In the genomic region with DNA sequence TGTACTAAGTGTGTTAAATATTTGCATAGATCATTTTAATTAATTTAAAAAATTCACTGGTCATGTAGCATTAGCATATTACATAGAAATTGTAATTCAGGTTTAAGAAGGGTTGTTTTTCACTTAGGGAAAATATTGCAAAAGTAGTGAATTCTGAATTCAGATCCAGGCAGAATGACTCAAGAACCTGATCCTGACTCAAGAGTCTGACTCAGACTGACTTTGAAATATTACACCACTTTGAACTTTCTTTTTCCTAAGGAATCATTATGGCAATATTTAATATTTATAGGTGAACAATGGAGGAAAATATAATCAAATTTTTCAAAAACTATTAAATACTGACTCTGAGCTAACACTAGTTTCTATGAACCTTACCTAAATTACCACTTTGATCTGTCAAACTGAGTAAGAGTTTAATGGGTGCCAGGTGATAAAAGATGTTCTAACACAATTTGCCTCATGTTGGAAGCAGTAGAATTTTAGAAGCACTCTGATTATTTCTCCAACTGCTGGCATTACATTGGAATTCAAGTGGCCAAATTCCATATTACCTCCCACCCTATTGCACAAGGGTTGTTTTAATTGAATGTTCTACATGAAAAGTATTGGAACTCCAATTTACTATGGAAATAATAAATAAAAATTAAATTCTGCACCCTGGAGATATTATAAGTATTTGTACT, we compare ENCODE assay signal across 20 cellular contexts.
A peak's percentile ranks its signal among the peaks of the same experiment; 100 is the strongest.
DNase-seq lines count a peak whose midpoint lies in the region; ATAC-seq and TF ChIP-seq lines count a peak whose summit lies in the region.
"Had no signal": no experiment of that assay in that cellular context is flagged by ENCODE, and none has a peak within 500 bp of the region (broad histone marks: within the 10 kb centered on the region; RNA-seq: fewer than 3 reads in every experiment).

No MANE protein-coding gene starts in this region.

- H2AFZ ChIP-seq in GM23248, result no peak overlapping the region

- no peaks in the 10 kb centered on the region for H3K27me3 ChIP-seq in GM23248 (replicated peaks; ENCODE audit: insufficient read depth)
- no peaks in the 10 kb centered on the region for H3K27me3 ChIP-seq in RWPE2 (ENCODE audit: insufficient read depth, poor library complexity, severe bottlenecking)
- H3K27me3 ChIP-seq: cardiac muscle cell, MG63, ovary, right lobe of liver, SJSA1 had no signal

- no peaks in the 10 kb centered on the region for H4K20me1 ChIP-seq in GM23248 (ENCODE audit: insufficient read depth)

- H3F3A ChIP-seq in GM23248 (ENCODE audit: insufficient read depth), result 0 out of 2 replicates have a peak, but pooled peaks cover 4% of the 10 kb centered on the region

- no peaks in the 10 kb centered on the region for H3K36me3 ChIP-seq in GM23248 (ENCODE audit: low read depth)
- H3K36me3 ChIP-seq in RWPE2 (ENCODE audit: low read depth), result no peaks in the 10 kb centered on the region
- H3K36me3 ChIP-seq: cardiac muscle cell, lower lobe of right lung, MG63, ovary, right lobe of liver, SJSA1 had no signal

- H3K4me3 ChIP-seq in GM23248 (no peak overlapping the region), RWPE2 (ENCODE audit: severe bottlenecking) (no peak overlapping the region), skeletal muscle cell (ENCODE audit: low read depth, low read length) (no peak overlapping the region)
- H3K4me3 ChIP-seq: cardiac muscle cell, lower lobe of right lung, MG63, ovary, right lobe of liver, SJSA1 had no signal

- ATAC-seq in RWPE2 (ENCODE audit: low read depth) (peak; percentile 68), HG02678 (IDR thresholded peaks at IDR 0.05; ENCODE audit: unreplicated experiment) (no peak), HG02870 (IDR thresholded peaks at IDR 0.05; ENCODE audit: unreplicated experiment) (no peak)
- ATAC-seq: activated CD8-positive, alpha-beta T cell treated with anti-CD3 and anti-CD28 coated beads for 36 hours; HepG2; lower lobe of right lung; right lobe of liver; stimulated activated effector memory CD8-positive, alpha-beta T cell treated with anti-CD3 and anti-CD28 coated beads, Interleukin-12 subunit alpha, Interleukin-12 subunit beta, amount 100 ng/mL, for 72 hours had no signal

- H3K4me2 ChIP-seq in GM23248 (ENCODE audit: unreplicated experiment), result no peak overlapping the region

- H3K27ac ChIP-seq in GM23248 (0 out of 2 replicates have a peak overlapping the region, but pooled peaks have one; percentile 17), RWPE2 (ENCODE audit: poor library complexity, severe bottlenecking) (peak overlapping the region; percentile 60), epithelial cell of prostate (peak overlapping the region; percentile 31)
- H3K27ac ChIP-seq: cardiac muscle cell, lower lobe of right lung, ovary, right lobe of liver, SJSA1 had no signal

- no peaks in the 10 kb centered on the region for H3K9me2 ChIP-seq in GM23248 (ENCODE audit: insufficient read depth)

- DNase-seq in GM23248 (peak; percentile 76), RWPE2 (ENCODE audit: low spot score) (no peak), epithelial cell of prostate (ENCODE audit: low read depth, low spot score) (no peak), skeletal muscle cell (ENCODE audit: low read depth) (peak; percentile 45)
- no peak for DNase-seq in activated CD4-positive, alpha-beta T cell treated with anti-CD3 and anti-CD28 coated beads, Interleukin-2, amount 50 U/mL, for 4 hours
- DNase-seq: activated CD8-positive, alpha-beta T cell treated with anti-CD3 and anti-CD28 coated beads for 36 hours; activated naive CD4-positive, alpha-beta T cell treated with anti-CD3 and anti-CD28 coated beads, Interleukin-2, amount 50 U/mL, for 16 hours; activated T-cell treated with anti-CD3 and anti-CD28 coated beads, Interleukin-2, amount 50 U/mL, for 48 hours; lower lobe of right lung; MG63; NCI-H146; ovary; right lobe of liver; T-helper 2 cell had no signal

- peaks cover 18% of the 10 kb centered on the region for H3K4me1 ChIP-seq in GM23248 (ENCODE audit: insufficient read depth)
- H3K4me1 ChIP-seq in RWPE2 (ENCODE audit: insufficient read depth, poor library complexity, severe bottlenecking), result peaks cover 35% of the 10 kb centered on the region
- H3K4me1 ChIP-seq: lower lobe of right lung, right lobe of liver, SJSA1 had no signal

- in situ Hi-C loops in GM23248 (cut with MboI), result no loop called here

- TF ChIP-seq CTCF in RWPE2 (IDR thresholded peaks at IDR 0.05; ENCODE audit: poor library complexity, severe bottlenecking), result no peak

- H3K79me2 ChIP-seq in GM23248 (ENCODE audit: insufficient read depth), result no peaks in the 10 kb centered on the region

- H3K9ac ChIP-seq in GM23248, result no peak overlapping the region

- no peaks in the 10 kb centered on the region for H3K9me3 ChIP-seq in GM23248 (ENCODE audit: low read depth)
- H3K9me3 ChIP-seq in RWPE2 (ENCODE audit: severe bottlenecking), result peaks cover 2% of the 10 kb centered on the region
- H3K9me3 ChIP-seq: lower lobe of right lung, ovary, right lobe of liver had no signal

Comparison
In these comparisons a context has a peak if more than half of its experiments do, and no peak if none do; other contexts are left out.
1. DNase-seq: peak in GM23248 (single experiment) and skeletal muscle cell (single experiment); none in RWPE2 (single experiment), epithelial cell of prostate (single experiment) and activated CD4-positive, alpha-beta T cell treated with anti-CD3 and anti-CD28 coated beads, Interleukin-2, amount 50 U/mL, for 4 hours (0 of 2).
2. Peak in every context shown above with its lines, with median percentiles within 50 percentile points of each other: H3K27ac ChIP-seq.